In genomic region chr9:10858817-10859216, GRCh38 we compare ENCODE assay signal across 34 cellular contexts.
"Had no signal": no experiment of that assay in that cellular context is flagged by ENCODE, and none has a peak within 500 bp of the region (broad histone marks: within the 10 kb centered on the region; RNA-seq: fewer than 3 reads in every experiment).

No MANE protein-coding gene starts in this region.

- ATAC-seq: activated CD4-positive, alpha-beta T cell treated with anti-CD3 and anti-CD28 coated beads for 36 hours; activated CD8-positive, alpha-beta memory T cell treated with anti-CD3 and anti-CD28 coated beads, Interleukin-2, amount 10 ng/mL, durations not matched to agents 7 days and 5 days; activated CD8-positive, alpha-beta T cell treated with anti-CD3 and anti-CD28 coated beads, Interleukin-2, amount 10 ng/mL, durations not matched to agents 7 days and 5 days; activated naive CD8-positive, alpha-beta T cell treated with anti-CD3 and anti-CD28 coated beads, Interleukin-2, amount 50 U/mL, for 24 hours; body of pancreas; effector memory CD8-positive, alpha-beta T cell; foreskin keratinocyte; gastrocnemius medialis; heart left ventricle had no signal

- DNase-seq: activated CD4-positive, alpha-beta memory T cell treated with anti-CD3 and anti-CD28 coated beads for 36 hours; activated CD4-positive, alpha-beta T cell treated with anti-CD3 and anti-CD28 coated beads for 36 hours; activated CD4-positive, alpha-beta T cell treated with anti-CD3 and anti-CD28 coated beads, Interleukin-2, amount 10 ng/mL, durations not matched to agents 24 days and 14 days; activated CD4-positive, CD25-positive, alpha-beta regulatory T cell; activated CD4-positive, CD25-positive, alpha-beta regulatory T cell treated with anti-CD3 and anti-CD28 coated beads, Interleukin-2, amount 50 U/mL, for 72 hours; activated CD8-positive, alpha-beta memory T cell treated with anti-CD3 and anti-CD28 coated beads, Interleukin-2, amount 10 ng/mL, durations not matched to agents 7 days and 5 days; activated CD8-positive, alpha-beta memory T cell treated with anti-CD3 and anti-CD28 coated beads, Interleukin-2, amount 50 U/mL, for 4 hours; activated CD8-positive, alpha-beta T cell treated with anti-CD3 and anti-CD28 coated beads, Interleukin-2, amount 10 ng/mL, durations not matched to agents 7 days and 5 days; activated effector memory CD4-positive, alpha-beta T cell treated with anti-CD3 and anti-CD28 coated beads, Interleukin-2, amount 50 U/mL, for 16 hours; activated naive CD4-positive, alpha-beta T cell treated with anti-CD3 and anti-CD28 coated beads for 36 hours; activated naive CD8-positive, alpha-beta T cell treated with anti-CD3 and anti-CD28 coated beads for 36 hours; activated naive CD8-positive, alpha-beta T cell treated with anti-CD3 and anti-CD28 coated beads, Interleukin-2, amount 50 U/mL, for 24 hours; activated T-cell treated with anti-CD3 and anti-CD28 coated beads, Interleukin-2, amount 50 U/mL, for 1 hour; activated T-cell treated with anti-CD3 and anti-CD28 coated beads, Interleukin-2, amount 50 U/mL, for 48 hours; adrenal gland; amygdala; aorta; body of pancreas; caudate nucleus; cortex of kidney; dermis blood vessel endothelial cell; effector CD4-positive, alpha-beta T cell; effector memory CD8-positive, alpha-beta T cell; erythroblast; foreskin keratinocyte; gastrocnemius medialis; glutamatergic neuron; heart left ventricle; T-helper 2 cell had no signal

- FAIRE-seq: colon had no signal

- H3K4me1 Mint-ChIP-seq: activated CD4-positive, alpha-beta T cell treated with anti-CD3 and anti-CD28 coated beads for 36 hours; activated CD4-positive, alpha-beta T cell treated with anti-CD3 and anti-CD28 coated beads, Interleukin-2, amount 10 ng/mL, durations not matched to agents 24 days and 14 days; activated CD8-positive, alpha-beta memory T cell treated with anti-CD3 and anti-CD28 coated beads, Interleukin-2, amount 10 ng/mL, durations not matched to agents 7 days and 5 days; activated naive CD4-positive, alpha-beta T cell treated with anti-CD3 and anti-CD28 coated beads, Interleukin-2, amount 50 U/mL, for 24 hours; activated naive CD8-positive, alpha-beta T cell treated with anti-CD3 and anti-CD28 coated beads for 36 hours; activated naive CD8-positive, alpha-beta T cell treated with anti-CD3 and anti-CD28 coated beads, Interleukin-2, amount 50 U/mL, for 24 hours had no signal

- H3K36me3 Mint-ChIP-seq: activated CD4-positive, alpha-beta memory T cell treated with anti-CD3 and anti-CD28 coated beads for 36 hours; activated CD8-positive, alpha-beta memory T cell treated with anti-CD3 and anti-CD28 coated beads, Interleukin-2, amount 10 ng/mL, durations not matched to agents 7 days and 5 days; activated naive CD4-positive, alpha-beta T cell treated with anti-CD3 and anti-CD28 coated beads, Interleukin-2, amount 50 U/mL, for 24 hours; activated naive CD8-positive, alpha-beta T cell treated with anti-CD3 and anti-CD28 coated beads for 36 hours had no signal

- H3K27ac Mint-ChIP-seq: activated CD4-positive, alpha-beta memory T cell treated with anti-CD3 and anti-CD28 coated beads for 36 hours; activated CD4-positive, alpha-beta T cell treated with anti-CD3 and anti-CD28 coated beads for 36 hours; activated CD4-positive, alpha-beta T cell treated with anti-CD3 and anti-CD28 coated beads, Interleukin-2, amount 10 ng/mL, durations not matched to agents 24 days and 14 days; activated CD8-positive, alpha-beta memory T cell treated with anti-CD3 and anti-CD28 coated beads, Interleukin-2, amount 10 ng/mL, durations not matched to agents 7 days and 5 days; activated CD8-positive, alpha-beta T cell treated with anti-CD3 and anti-CD28 coated beads, Interleukin-2, amount 10 ng/mL, durations not matched to agents 7 days and 5 days; activated naive CD4-positive, alpha-beta T cell treated with anti-CD3 and anti-CD28 coated beads for 36 hours; activated naive CD4-positive, alpha-beta T cell treated with anti-CD3 and anti-CD28 coated beads, Interleukin-2, amount 50 U/mL, for 24 hours; activated naive CD8-positive, alpha-beta T cell treated with anti-CD3 and anti-CD28 coated beads for 36 hours; activated naive CD8-positive, alpha-beta T cell treated with anti-CD3 and anti-CD28 coated beads, Interleukin-2, amount 50 U/mL, for 24 hours; activated T-helper 1 cell treated with anti-CD3 and anti-CD28 coated beads, Interleukin-12 subunit alpha, Interleukin-12 subunit beta, Interleukin-2, Interleukin-4 antibody, amounts not matched to agents 30 ng/mL and 10 ng/mL and 1 ng/mL, durations not matched to agents 14 hours and 24 hours and 36 hours; activated T-helper 2 cell treated with anti-CD3 and anti-CD28 coated beads, Interferon-gamma antibody, Interleukin-2, Interleukin-4, amounts not matched to agents 10 μg/mL and 5 μg/mL and 100 μg/mL, durations not matched to agents 14 hours and 24 hours and 36 hours; effector memory CD8-positive, alpha-beta T cell had no signal

- H3K4me3 Mint-ChIP-seq: activated CD4-positive, alpha-beta memory T cell treated with anti-CD3 and anti-CD28 coated beads for 36 hours; activated CD4-positive, alpha-beta T cell treated with anti-CD3 and anti-CD28 coated beads for 36 hours; activated CD4-positive, alpha-beta T cell treated with anti-CD3 and anti-CD28 coated beads, Interleukin-2, amount 10 ng/mL, durations not matched to agents 24 days and 14 days; activated CD8-positive, alpha-beta memory T cell treated with anti-CD3 and anti-CD28 coated beads, Interleukin-2, amount 10 ng/mL, durations not matched to agents 7 days and 5 days; activated CD8-positive, alpha-beta T cell treated with anti-CD3 and anti-CD28 coated beads, Interleukin-2, amount 10 ng/mL, durations not matched to agents 7 days and 5 days; activated naive CD4-positive, alpha-beta T cell treated with anti-CD3 and anti-CD28 coated beads for 36 hours; activated naive CD4-positive, alpha-beta T cell treated with anti-CD3 and anti-CD28 coated beads, Interleukin-2, amount 50 U/mL, for 24 hours; activated naive CD8-positive, alpha-beta T cell treated with anti-CD3 and anti-CD28 coated beads for 36 hours; activated naive CD8-positive, alpha-beta T cell treated with anti-CD3 and anti-CD28 coated beads, Interleukin-2, amount 50 U/mL, for 24 hours; activated T-helper 1 cell treated with anti-CD3 and anti-CD28 coated beads, Interleukin-12 subunit alpha, Interleukin-12 subunit beta, Interleukin-2, Interleukin-4 antibody, amounts not matched to agents 30 ng/mL and 10 ng/mL and 1 ng/mL, durations not matched to agents 14 hours and 24 hours and 36 hours; effector memory CD8-positive, alpha-beta T cell had no signal

- H3K27me3 Mint-ChIP-seq: activated CD4-positive, alpha-beta memory T cell treated with anti-CD3 and anti-CD28 coated beads for 36 hours; activated CD4-positive, alpha-beta T cell treated with anti-CD3 and anti-CD28 coated beads for 36 hours; activated CD4-positive, alpha-beta T cell treated with anti-CD3 and anti-CD28 coated beads, Interleukin-2, amount 10 ng/mL, durations not matched to agents 24 days and 14 days; activated CD8-positive, alpha-beta memory T cell treated with anti-CD3 and anti-CD28 coated beads, Interleukin-2, amount 10 ng/mL, durations not matched to agents 7 days and 5 days; activated naive CD4-positive, alpha-beta T cell treated with anti-CD3 and anti-CD28 coated beads, Interleukin-2, amount 50 U/mL, for 24 hours; activated naive CD8-positive, alpha-beta T cell treated with anti-CD3 and anti-CD28 coated beads for 36 hours; activated naive CD8-positive, alpha-beta T cell treated with anti-CD3 and anti-CD28 coated beads, Interleukin-2, amount 50 U/mL, for 24 hours; effector memory CD8-positive, alpha-beta T cell had no signal

- H3K9me3 ChIP-seq: adrenal gland, body of pancreas, esophagus muscularis mucosa, gastrocnemius medialis, heart left ventricle had no signal

- H3K36me3 ChIP-seq: adrenal gland, esophagus muscularis mucosa, gastrocnemius medialis, heart left ventricle had no signal

- H3K4me1 ChIP-seq: adrenal gland, body of pancreas, foreskin keratinocyte, gastrocnemius medialis, heart left ventricle had no signal

- H3K4me3 ChIP-seq: adrenal gland, body of pancreas, esophagus muscularis mucosa, gastrocnemius medialis, heart left ventricle had no signal

- H3K27me3 ChIP-seq: adrenal gland, body of pancreas, esophagus muscularis mucosa, foreskin keratinocyte, gastrocnemius medialis, heart left ventricle had no signal

- H3K27ac ChIP-seq: adrenal gland, body of pancreas, esophagus muscularis mucosa, foreskin keratinocyte, gastrocnemius medialis, heart left ventricle had no signal
